Comparison of ENCODE assay signal across 8 cellular contexts in the genomic region with DNA sequence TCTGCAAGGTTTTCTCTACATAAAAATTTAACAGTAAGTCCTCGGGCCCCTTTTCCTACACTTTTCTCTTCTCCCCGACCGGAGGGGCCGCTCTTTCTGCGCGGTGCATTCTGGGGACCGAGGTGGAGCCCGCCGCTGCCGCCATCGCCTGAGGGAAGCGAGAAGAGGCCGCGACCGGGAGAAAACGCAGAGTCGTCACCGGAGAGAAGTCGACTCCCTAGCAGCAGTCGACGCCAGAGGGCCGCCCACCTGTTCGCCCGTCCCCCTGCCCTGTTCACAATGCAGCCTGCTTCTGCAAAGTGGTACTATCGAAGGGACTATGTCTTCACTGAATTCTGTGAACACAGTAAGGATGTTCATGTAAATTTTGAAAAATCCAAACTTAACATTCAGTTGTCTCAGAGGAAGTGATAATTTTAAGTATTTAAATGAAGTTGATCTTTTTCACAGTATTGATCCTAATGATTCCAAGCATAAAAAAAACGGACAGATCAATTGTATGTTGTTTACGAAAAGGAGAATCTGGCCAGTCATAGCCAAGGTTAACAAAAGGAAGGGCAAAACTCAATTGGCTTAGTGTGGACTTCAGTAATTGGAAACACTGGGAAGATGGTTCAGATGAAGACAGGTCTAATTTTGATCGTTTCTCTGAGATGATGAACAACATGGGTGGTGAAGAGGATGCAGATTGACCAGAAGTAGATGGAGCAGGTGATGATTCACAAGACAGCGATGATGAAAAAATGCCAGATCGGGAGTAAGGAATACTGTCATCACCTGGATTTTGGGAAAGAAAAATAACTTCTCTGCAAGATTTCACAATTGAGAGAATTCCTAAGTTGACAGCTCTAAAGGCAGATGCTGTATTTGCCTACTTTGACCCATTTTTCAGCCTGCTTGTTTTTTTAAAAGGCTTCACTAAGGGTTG. TPM values are rescaled to one million over a fixed set of nuclear protein-coding genes. Genes with fewer than 3 reads are reported as not detected.
DNase-seq lines count a peak whose midpoint lies in the region; TF ChIP-seq lines count a peak whose summit lies in the region.

No MANE protein-coding gene starts in this region.

- H3K9me3 Mint-ChIP-seq in activated naive CD8-positive, alpha-beta T cell treated with anti-CD3 and anti-CD28 coated beads for 36 hours = no peaks in the 10 kb centered on the region
- H3K9me3 Mint-ChIP-seq in mesothelial cell of epicardium = no peaks in the 10 kb centered on the region

- TF ChIP-seq CTCF in mesothelial cell of epicardium (IDR thresholded peaks at IDR 0.05; ENCODE audit: unreplicated experiment) = no peak

- no peaks in the 10 kb centered on the region for H3K27me3 Mint-ChIP-seq in activated naive CD8-positive, alpha-beta T cell treated with anti-CD3 and anti-CD28 coated beads for 36 hours
- no peaks in the 10 kb centered on the region for H3K27me3 Mint-ChIP-seq in mesothelial cell of epicardium (ENCODE audit: low read depth)

- H3K4me3 Mint-ChIP-seq in activated naive CD8-positive, alpha-beta T cell treated with anti-CD3 and anti-CD28 coated beads for 36 hours = peak overlapping the region; percentile 69
- no peak overlapping the region for H3K4me3 Mint-ChIP-seq in mesothelial cell of epicardium

- peaks cover 59% of the 10 kb centered on the region for H3K4me1 Mint-ChIP-seq in activated naive CD8-positive, alpha-beta T cell treated with anti-CD3 and anti-CD28 coated beads for 36 hours
- H3K4me1 Mint-ChIP-seq in mesothelial cell of epicardium = peaks cover 3% of the 10 kb centered on the region

- DNase-seq in NCI-H748 (lab: John Stamatoyannopoulos, UW; ENCODE audit: unreplicated experiment) (peak; percentile 57), NCI-H748 treated with DMSO at 0.1 percent for 48 hours (lab: John Stamatoyannopoulos, UW) (no peak), hippocampal formation (lab: John Stamatoyannopoulos, UW) (peak; percentile 11 to 23), mesothelial cell of epicardium (ENCODE audit: low spot score in 2 of 2, unreplicated experiment in 2 of 2) (no peak), NCI-H2107 treated with DMSO at 0.1 percent for 48 hours (lab: John Stamatoyannopoulos, UW; ENCODE audit: unreplicated experiment) (no peak), middle frontal gyrus (ENCODE audit: extremely low spot score, low spot score) (no peak)
- DNase-seq in activated naive CD8-positive, alpha-beta T cell treated with anti-CD3 and anti-CD28 coated beads for 36 hours = peak; percentile 74
- DNase-seq in stimulated activated CD4-positive, alpha-beta T cell treated with anti-CD3 and anti-CD28 coated beads, Interleukin-1b, Interleukin-23, amount 100 ng/mL, for 24 hours (ENCODE audit: low read depth in 4 of 4, low spot score in 1 of 4) = peak; percentile 18 to 41 (median 33)

- H3K36me3 Mint-ChIP-seq in activated naive CD8-positive, alpha-beta T cell treated with anti-CD3 and anti-CD28 coated beads for 36 hours = peaks cover 33% of the 10 kb centered on the region
- H3K36me3 Mint-ChIP-seq in mesothelial cell of epicardium = peaks cover 11% of the 10 kb centered on the region

- H3K27ac Mint-ChIP-seq in activated naive CD8-positive, alpha-beta T cell treated with anti-CD3 and anti-CD28 coated beads for 36 hours = peak overlapping the region; percentile 84
- H3K27ac Mint-ChIP-seq in mesothelial cell of epicardium = no peak overlapping the region

RNA-seq across cellular contexts. Expression of a gene that starts 55.8 kb away (rescaled TPM):
- 10 to 100 TPM; 36.2 to 39.6 TPM for total RNA-seq in activated naive CD8-positive, alpha-beta T cell treated with anti-CD3 and anti-CD28 coated beads for 36 hours
- total RNA-seq in mesothelial cell of epicardium = 24.8 to 25.5 TPM (median 25.4 TPM) in 3 replicates

Comparison
In these comparisons a context has a peak if more than half of its experiments do, and no peak if none do; other contexts are left out.
1. DNase-seq: peak in NCI-H748 (single experiment), activated naive CD8-positive, alpha-beta T cell treated with anti-CD3 and anti-CD28 coated beads for 36 hours (single experiment), hippocampal formation (2 of 2) and stimulated activated CD4-positive, alpha-beta T cell treated with anti-CD3 and anti-CD28 coated beads, Interleukin-1b, Interleukin-23, amount 100 ng/mL, for 24 hours (4 of 4); none in NCI-H748 treated with DMSO at 0.1 percent for 48 hours (single experiment), mesothelial cell of epicardium (0 of 2), NCI-H2107 treated with DMSO at 0.1 percent for 48 hours (single experiment) and middle frontal gyrus (single experiment).